Comparison of ENCODE assay signal across 10 cellular contexts in genomic region chr1:203402609-203403337, GRCh38. TPM values are rescaled to one million over a fixed set of nuclear protein-coding genes. Genes with fewer than 3 reads are reported as not detected.
DNase-seq lines count a peak whose midpoint lies in the region; ATAC-seq, FAIRE-seq and TF ChIP-seq lines count a peak whose summit lies in the region.
"Had no signal": no experiment of that assay in that cellular context is flagged by ENCODE, and none has a peak within 500 bp of the region (broad histone marks: within the 10 kb centered on the region; RNA-seq: fewer than 3 reads in every experiment).

No MANE protein-coding gene starts in this region.

- peak overlapping the region; percentile 78 for H3K9ac ChIP-seq in adipocyte (ENCODE audit: low read length)

- peak overlapping the region; percentile 60 for H3K4me3 ChIP-seq in adipocyte (ENCODE audit: low read length)
- H3K4me3 ChIP-seq in gastrocnemius medialis, result no peak overlapping the region
- H3K4me3 ChIP-seq: SJCRH30 had no signal

- TF ChIP-seq POLR2A in gastrocnemius medialis (IDR thresholded peaks at IDR 0.05) (peak in 1 of 2 donors; percentile 30), GM12891 (IDR thresholded peaks at IDR 0.05; ENCODE audit: low read depth, low read length) (no peak)

- H3K27me3 ChIP-seq in adipocyte (replicated peaks; ENCODE audit: control insufficient read depth, insufficient read depth, low read length) (no peaks in the 10 kb centered on the region), gastrocnemius medialis (peaks cover 0 to 8% (median 5%) of the 10 kb centered on the region in 3 donors)
- H3K27me3 ChIP-seq: SJCRH30 had no signal

- in situ Hi-C loops in gastrocnemius medialis (cut with MboI; ENCODE audit: low sequenced_read_pairs in 4 of 4), result no loop called here

- peaks cover 19% of the 10 kb centered on the region for H3K27me3 Mint-ChIP-seq in activated T-cell treated with anti-CD3 and anti-CD28 coated beads, Interleukin-2, amount 50 U/mL, for 24 hours

- H3K9me3 Mint-ChIP-seq in activated T-cell treated with anti-CD3 and anti-CD28 coated beads, Interleukin-2, amount 50 U/mL, for 24 hours, result no peaks in the 10 kb centered on the region

- H3K36me3 Mint-ChIP-seq in activated T-cell treated with anti-CD3 and anti-CD28 coated beads, Interleukin-2, amount 50 U/mL, for 24 hours (ENCODE audit: low read depth), result no peaks in the 10 kb centered on the region

- peak overlapping the region; percentile 63 to 69 (median 67) for H3K27ac ChIP-seq in gastrocnemius medialis
- H3K27ac ChIP-seq: SJCRH30 had no signal

- H3K4me3 Mint-ChIP-seq in activated T-cell treated with anti-CD3 and anti-CD28 coated beads, Interleukin-2, amount 50 U/mL, for 24 hours, result no peak overlapping the region

- H3K4me1 Mint-ChIP-seq in activated T-cell treated with anti-CD3 and anti-CD28 coated beads, Interleukin-2, amount 50 U/mL, for 24 hours (ENCODE audit: low read depth), result no peaks in the 10 kb centered on the region

- H3K36me3 ChIP-seq in adipocyte (ENCODE audit: control insufficient read depth, insufficient read depth, low read length, severe bottlenecking) (no peaks in the 10 kb centered on the region), gastrocnemius medialis (no peaks in the 10 kb centered on the region)
- H3K36me3 ChIP-seq: SJCRH30 had no signal

- H3K27ac Mint-ChIP-seq in activated T-cell treated with anti-CD3 and anti-CD28 coated beads, Interleukin-2, amount 50 U/mL, for 24 hours, result no peak overlapping the region

- H3K4me1 ChIP-seq in adipocyte (ENCODE audit: control insufficient read depth, insufficient read depth, low read length) (peaks cover 34% of the 10 kb centered on the region), gastrocnemius medialis (no peaks in the 10 kb centered on the region)

- H3K9me3 ChIP-seq in adipocyte (ENCODE audit: control insufficient read depth, low read length), result no peaks in the 10 kb centered on the region
- H3K9me3 ChIP-seq in gastrocnemius medialis, result no peaks in the 10 kb centered on the region
- H3K9me3 ChIP-seq: SJCRH30 had no signal

- TF ChIP-seq CTCF in gastrocnemius medialis (IDR thresholded peaks at IDR 0.05 in 4 of 5, conservative IDR thresholded peaks at IDR 0.05 in 1 of 5), result no peak

- intact Hi-C loops in Right ventricle myocardium superior (cut with DNase I), result no loop called here
- intact Hi-C loops in gastrocnemius medialis (cut with DNase I; ENCODE audit: low total_unique reads), result no loop called here

- ATAC-seq in Right ventricle myocardium superior (ENCODE audit: poor library complexity), result peak; percentile 79
- ATAC-seq in gastrocnemius medialis, result peak; percentile 82 to 85

- no peak for FAIRE-seq in GM12891 (lab: Jason Lieb, UNC)
- FAIRE-seq: colon had no signal

- DNase-seq in ELR (ENCODE audit: low read depth) (peak; percentile 71), adipocyte (ENCODE audit: low read depth) (peak; percentile 92), Right ventricle myocardium superior (no peak), gastrocnemius medialis (no peak), cerebellar cortex (ENCODE audit: low spot score) (no peak), GM12891 (ENCODE audit: insufficient read length, low spot score) (no peak), NCI-H2107 (lab: John Stamatoyannopoulos, UW) (no peak)
- DNase-seq in activated T-cell treated with anti-CD3 and anti-CD28 coated beads, Interleukin-2, amount 50 U/mL, for 24 hours, result no peak

TF ChIP-seq in GM12891, 5 proteins besides CTCF, POLR2A, EP300 and RAD21:
- TF ChIP-seq SPI1 (IDR thresholded peaks at IDR 0.05; ENCODE audit: low read depth, low read length) (no peak), POU2F2 (IDR thresholded peaks at IDR 0.05; ENCODE audit: low read depth, low read length) (no peak), PAX5 (IDR thresholded peaks at IDR 0.05; ENCODE audit: insufficient read depth, low read length, severe bottlenecking) (no peak), TAF1 (IDR thresholded peaks at IDR 0.05; ENCODE audit: low read depth, low read length) (no peak)

RNA-seq across cellular contexts. Expression of gene FMOD, which starts 51.9 kb away (rescaled TPM):
- total RNA-seq in Right ventricle myocardium superior (5.9 TPM), gastrocnemius medialis (10 to 100 TPM in 1 of 4 donors, 1 to 10 TPM in 3; 6.3 to 15.8 (median 7.8) TPM)
- polyA plus RNA-seq in GM12891 (2012; ENCODE audit: low read depth, missing spikeins), result 0.32 TPM

Comparison
In these comparisons a context has a peak if more than half of its experiments do, and no peak if none do; other contexts are left out.
1. DNase-seq: peak in ELR (single experiment) and adipocyte (single experiment); none in Right ventricle myocardium superior (single experiment), gastrocnemius medialis (0 of 2), activated T-cell treated with anti-CD3 and anti-CD28 coated beads, Interleukin-2, amount 50 U/mL, for 24 hours (single experiment), cerebellar cortex (single experiment), GM12891 (single experiment) and NCI-H2107 (single experiment).